ENCODE assay signal across 8 cellular contexts in genomic region chr14:45085004-45085403, GRCh38. TPM values are rescaled to one million over a fixed set of nuclear protein-coding genes. Genes with fewer than 3 reads are reported as not detected.
A peak's percentile ranks its signal among the peaks of the same experiment; 100 is the strongest.
DNase-seq lines count a peak whose midpoint lies in the region; FAIRE-seq and TF ChIP-seq lines count a peak whose summit lies in the region.

No MANE protein-coding gene starts in this region.

- no peak overlapping the region for H2BK5ac ChIP-seq in H1 (ENCODE audit: low read depth, low read length)

- no peak overlapping the region for H2BK12ac ChIP-seq in H1 (ENCODE audit: low read depth, low read length)

- H2AK5ac ChIP-seq in H1 (ENCODE audit: low read depth, low read length) = no peak overlapping the region

- H3K4me3 ChIP-seq in GM23248 (peak overlapping the region; percentile 94), OCI-LY7 (ENCODE audit: low read depth, low read length, poor library complexity, severe bottlenecking) (peak overlapping the region; percentile 87), H1 (ENCODE audit: extremely low read depth in 1 of 4, insufficient read depth in 2 of 4, low read depth in 3 of 4, low read length in 4 of 4) (peak overlapping the region; percentile 82 to 90 (median 86))

- no peaks in the 10 kb centered on the region for H3K9me2 ChIP-seq in GM23248 (ENCODE audit: insufficient read depth)
- no peaks in the 10 kb centered on the region for H3K9me2 ChIP-seq in OCI-LY7 (ENCODE audit: insufficient read depth, low read length)

- no peak overlapping the region for H4K91ac ChIP-seq in H1 (replicated peaks; ENCODE audit: insufficient read length, low read length)

- no peaks in the 10 kb centered on the region; the same call in 1 of the 2 replicates for H3K79me1 ChIP-seq in H1 (ENCODE audit: low read depth, low read length)

- TF ChIP-seq CTCF in OCI-LY7 (conservative IDR thresholded peaks at IDR 0.05; ENCODE audit: low read length) = no peak
- TF ChIP-seq CTCF in H1 (IDR thresholded peaks at IDR 0.05; ENCODE audit: control extremely low read depth in 1 of 3, insufficient read depth in 1 of 3, low read depth in 1 of 3, low read length in 3 of 3) = no peak
- no peak for TF ChIP-seq CTCF in nephron progenitor cell (IDR thresholded peaks at IDR 0.05)

- no peak overlapping the region for H4K5ac ChIP-seq in H1 (ENCODE audit: insufficient read length, low read depth, low read length)

- H2BK15ac ChIP-seq in H1 (ENCODE audit: low read length) = no peak overlapping the region

- no peak overlapping the region for H4K8ac ChIP-seq in H1 (ENCODE audit: extremely low read depth, insufficient read depth, low read length)

- intact Hi-C loops in OCI-LY7 (cut with micrococcal nuclease; ENCODE audit: unreplicated experiment) = loop anchor here (2.0 kb wide), 2 partner anchors 50 to 122 kb away; partner anchors contain the start of genes FANCM, FKBP3 and TOGARAM1

- peaks cover 3% of the 10 kb centered on the region; the same call in 1 of the 2 replicates for H3K23me2 ChIP-seq in H1 (ENCODE audit: low read depth, low read length)

- H3K27me3 ChIP-seq in GM23248 (replicated peaks; ENCODE audit: insufficient read depth) (no peaks in the 10 kb centered on the region), H1 (replicated peaks in 1 of 4; ENCODE audit: control insufficient read depth in 3 of 4, extremely low read depth in 1 of 4, insufficient read depth in 3 of 4, low read length in 3 of 4) (no peaks in the 10 kb centered on the region)

- no peak overlapping the region for H3K56ac ChIP-seq in H1 (replicated peaks; ENCODE audit: insufficient read length, low read depth, low read length)

- H2AFZ ChIP-seq in GM23248 (peak overlapping the region; percentile 99), OCI-LY7 (ENCODE audit: low read length) (no peak overlapping the region), H1 (ENCODE audit: low read length) (no peak overlapping the region)

- no peak overlapping the region for H2BK20ac ChIP-seq in H1 (ENCODE audit: low read length)

- H3K14ac ChIP-seq in H1 (ENCODE audit: insufficient read length) = peak overlapping the region; percentile 77

- peaks cover under 1% of the 10 kb centered on the region for H3K9me3 Mint-ChIP-seq in nephron progenitor cell

- peak overlapping the region; percentile 78 for H3K27ac ChIP-seq in GM23248
- peak overlapping the region; percentile 58 for H3K27ac ChIP-seq in OCI-LY7 (ENCODE audit: low read depth, low read length, poor library complexity, severe bottlenecking)
- H3K27ac ChIP-seq in H1 (ENCODE audit: low read depth, low read length) = no peak overlapping the region

- BruUV-seq in OCI-LY7 (replicated peaks; lab: Mats Ljungman, UMichigan) = no TSS peak

- in situ Hi-C loops in GM23248 (cut with MboI) = no loop called here

- peak overlapping the region; percentile 99 for H3K4me3 Mint-ChIP-seq in nephron progenitor cell

- H3K9me3 ChIP-seq in GM23248 (ENCODE audit: low read depth) (no peaks in the 10 kb centered on the region), OCI-LY7 (ENCODE audit: low read length) (no peaks in the 10 kb centered on the region), H1 (ENCODE audit: insufficient read depth in 2 of 2, low read depth in 1 of 2, low read length in 1 of 2) (no peaks in the 10 kb centered on the region)

- CTCF ChIA-PET in OCI-LY7 (lab: Charles Lee; ENCODE audit: unreplicated experiment) (interaction anchor here (0.9 kb wide), 1 partner anchor 123 kb away, joined by 3 read pairs; the partner anchor contains the start of genes KLHL28 and TOGARAM1), H1 (lab: Charles Lee; ENCODE audit: partially characterized antibody) (interaction anchor here (0.6 to 2.3 kb wide), 2 partner anchors 172 to 1973 kb away, joined by 3 to 10 read pairs; no protein-coding TSS in a partner anchor)

- no peaks in the 10 kb centered on the region for H3K36me3 ChIP-seq in GM23248 (ENCODE audit: low read depth)
- peaks cover 33% of the 10 kb centered on the region for H3K36me3 ChIP-seq in OCI-LY7 (ENCODE audit: insufficient read depth, low read length)
- H3K36me3 ChIP-seq in H1 (ENCODE audit: control insufficient read depth in 2 of 4, insufficient read depth in 4 of 4, low read length in 3 of 4) = no peaks in the 10 kb centered on the region

- peaks cover 4% of the 10 kb centered on the region for H3K27me3 Mint-ChIP-seq in nephron progenitor cell (ENCODE audit: low read depth, poor library complexity)

- peaks cover 41% of the 10 kb centered on the region for H3K4me1 Mint-ChIP-seq in nephron progenitor cell

- peak overlapping the region; percentile 91 for H3K9ac ChIP-seq in GM23248
- H3K9ac ChIP-seq in H1 (replicated peaks in 1 of 4; ENCODE audit: extremely low read depth in 1 of 4, low read depth in 3 of 4, low read length in 3 of 4) = peak overlapping the region; percentile 8 to 95 (median 73); a peak in 6 of 7 replicates

- peak overlapping the region; percentile 98 for H3K4me2 ChIP-seq in GM23248 (ENCODE audit: unreplicated experiment)
- peak overlapping the region; percentile 79 for H3K4me2 ChIP-seq in OCI-LY7 (ENCODE audit: low read length)
- peak overlapping the region; percentile 69 to 73 for H3K4me2 ChIP-seq in H1 (ENCODE audit: insufficient read depth in 1 of 2, low read depth in 2 of 2, low read length in 2 of 2)

- H3K18ac ChIP-seq in H1 (ENCODE audit: extremely low read depth, low read length) = no peak overlapping the region

- H4K20me1 ChIP-seq in GM23248 (ENCODE audit: insufficient read depth) (peaks cover 34% of the 10 kb centered on the region), OCI-LY7 (ENCODE audit: insufficient read depth, low read length) (peaks cover 20% of the 10 kb centered on the region; the same call in 1 of the 2 replicates), H1 (replicated peaks in 1 of 2; ENCODE audit: control insufficient read depth in 1 of 2, insufficient read depth in 2 of 2, low read length in 2 of 2) (peaks cover under 1 to 9% of the 10 kb centered on the region in 2 experiments)

- no peak for TF ChIP-seq POLR2A in H1 (IDR thresholded peaks at IDR 0.05; ENCODE audit: control extremely low read depth in 1 of 2, low read depth in 2 of 2, low read length in 2 of 2)

- H3K4me1 ChIP-seq in GM23248 (ENCODE audit: insufficient read depth) = peaks cover 26% of the 10 kb centered on the region
- H3K4me1 ChIP-seq in OCI-LY7 (ENCODE audit: insufficient read depth, low read length, poor library complexity, severe bottlenecking) = peaks cover 45% of the 10 kb centered on the region
- H3K4me1 ChIP-seq in H1 (replicated peaks in 1 of 4; ENCODE audit: control insufficient read depth in 3 of 4, insufficient read depth in 4 of 4, low read length in 3 of 4) = peaks cover 0 to 6% (median 4%) of the 10 kb centered on the region in 4 experiments; a peak in 3 of 7 replicates

- TF ChIP-seq RAD21 in H1 (IDR thresholded peaks at IDR 0.05 in 1 of 2, conservative IDR thresholded peaks at IDR 0.05 in 1 of 2; ENCODE audit: low read depth in 2 of 2, low read length in 2 of 2) = no peak

- TF ChIP-seq EP300 in H1 (IDR thresholded peaks at IDR 0.05; ENCODE audit: borderline replicate concordance in 1 of 2, low read depth in 2 of 2, low read length in 2 of 2) = no peak

- no peak overlapping the region for H3K4ac ChIP-seq in H1 (replicated peaks; ENCODE audit: insufficient read length, low read depth, low read length)

- POLR2A ChIA-PET in OCI-LY7 (lab: Charles Lee) = interaction anchor here (0.7 to 2.0 kb wide), 12 partner anchors 10 to 188 kb away, joined by 3 to 6 read pairs (median 4); partner anchors contain the start of genes FANCM, FKBP3, KLHL28 and TOGARAM1
- POLR2A ChIA-PET in H1 (lab: Charles Lee; ENCODE audit: partially characterized antibody) = interaction anchor here (0.7 to 2.3 kb wide), 5 partner anchors 49 to 634 kb away, joined by 3 to 12 read pairs (median 4); partner anchors contain the start of genes FANCM, FKBP3, KLHL28 and TOGARAM1

- H2BK120ac ChIP-seq in H1 (replicated peaks; ENCODE audit: low read depth, low read length) = no peak overlapping the region

- peak; percentile 58 for DNase-seq in GM23248
- DNase-seq in OCI-LY7 (ENCODE audit: low spot score) = peak; percentile 35
- DNase-seq in H1 (ENCODE audit: low read depth in 1 of 2, low spot score in 2 of 2) = no peak
- DNase-seq in nephron progenitor cell = no peak
- no peak for DNase-seq in SKM-1 treated with dmso at 0.1 percent for 144 hours (lab: John Stamatoyannopoulos, UW; ENCODE audit: unreplicated experiment)
- no peak for DNase-seq in inferior parietal cortex (ENCODE audit: extremely low spot score)
- no peak for DNase-seq in NCI-H526 (lab: John Stamatoyannopoulos, UW)
- DNase-seq in stimulated activated CD4-positive, alpha-beta T cell treated with anti-CD3 and anti-CD28 coated beads, Interleukin-2, amount 100 ng/mL, for 48 hours = no peak

- peaks cover 59% of the 10 kb centered on the region for H3K79me2 ChIP-seq in GM23248 (ENCODE audit: insufficient read depth)
- peaks cover 60% of the 10 kb centered on the region for H3K79me2 ChIP-seq in OCI-LY7 (ENCODE audit: insufficient read depth, low read depth, low read length)
- H3K79me2 ChIP-seq in H1 (ENCODE audit: control insufficient read depth in 1 of 2, insufficient read depth in 2 of 2, low read length in 2 of 2) = peaks cover 25 to 60% of the 10 kb centered on the region in 2 experiments

- no peak overlapping the region for H3K27ac Mint-ChIP-seq in nephron progenitor cell

- H3K36me3 Mint-ChIP-seq in nephron progenitor cell (ENCODE audit: low read depth) = peaks cover 14% of the 10 kb centered on the region

- peaks cover 30% of the 10 kb centered on the region for H3F3A ChIP-seq in GM23248 (ENCODE audit: insufficient read depth)

- FAIRE-seq in H1 (lab: Jason Lieb, UNC) = no peak

- no peak overlapping the region for H3K23ac ChIP-seq in H1 (ENCODE audit: insufficient read length)

- 1 to 5% methylated on average over 3 of the region's 3 CpGs for WGBS in GM23248 (ENCODE audit: low coverage in 1 of 2, low lambda C conversion rate in 2 of 2, missing lambda C conversion rate in 2 of 2), 2 experiments
- WGBS in H1 (ENCODE audit: extremely low coverage in 1 of 2, insufficient coverage in 1 of 2, insufficient read length in 1 of 2, insufficient replicate concordance in 2 of 2, low coverage in 1 of 2, low lambda C conversion rate in 2 of 2, missing lambda C conversion rate in 1 of 2), 2 experiments = 24% methylated on average over 3 of the region's 3 CpGs; no CpG with 5 or more reads in 1 of the 2 experiments

RNA-seq across cellular contexts. Expression of gene PRPF39, which starts 1.1 kb away (rescaled TPM):
- 18.6 and 36.8 TPM in 2 replicates for total RNA-seq in GM23248 (2014; rRNA removed; shearing (Covaris generic))
- polyA plus RNA-seq in GM23248 (2016; fragmentation: Nextera tagmentation; extraction: Ambion mirVana) = 17.5 and 19.8 TPM in 2 replicates
- total RNA-seq in OCI-LY7 (2014; rRNA removed; shearing (Covaris generic)) = 39.5 and 43.5 TPM in 2 replicates
- total RNA-seq in OCI-LY7 (2022) = 41.8 and 47.8 TPM in 2 replicates
- total RNA-seq in H1 (2021; fragmentation: NEBNext Ultra II Directional; extraction: Animal tissue kit (Norgen Biotek cat#: 25700)) = 36.7 and 43.3 TPM in 2 replicates
- 14.4 and 22.4 TPM in 2 replicates for polyA plus RNA-seq in H1 (2011; rRNA removed)
- polyA plus RNA-seq in H1 (2011; cell fraction: cytosol; rRNA removed) = 21.6 TPM
- 59.0 TPM for polyA plus RNA-seq in H1 (2011; cell fraction: nucleus; rRNA removed)
- 19.7 to 35.7 TPM (median 27.5 TPM) in 4 replicates for polyA plus RNA-seq in H1 (2012, experiment 1 of 2)
- 1.4 TPM for polyA plus RNA-seq in H1 (2012, experiment 2 of 2)
- 24.0 TPM for polyA plus RNA-seq in H1 (2013, experiment 1 of 2)
- 20.2 TPM for polyA plus RNA-seq in H1 (2013, experiment 2 of 2)
- 54.7 and 78.1 TPM in 2 replicates for polyA minus RNA-seq in H1 (2011; rRNA and poly(A)+ RNA removed)
- 19.3 TPM for polyA minus RNA-seq in H1 (2011; cell fraction: cytosol; rRNA and poly(A)+ RNA removed)
- 132 TPM for polyA minus RNA-seq in H1 (2011; cell fraction: nucleus; rRNA and poly(A)+ RNA removed)

RNA-seq across cellular contexts. Expression of gene FKBP3, which starts 49.3 kb away (rescaled TPM):
- total RNA-seq in GM23248 (2014; rRNA removed; shearing (Covaris generic)) = 28.3 and 40.9 TPM in 2 replicates
- polyA plus RNA-seq in GM23248 (2016; fragmentation: Nextera tagmentation; extraction: Ambion mirVana) (124 and 125 TPM in 2 replicates), H1 (2011; rRNA removed) (19.2 and 36.0 TPM in 2 replicates)
- total RNA-seq in OCI-LY7 (2014; rRNA removed; shearing (Covaris generic)) = 22.4 and 24.2 TPM in 2 replicates
- 41.1 and 44.3 TPM in 2 replicates for total RNA-seq in OCI-LY7 (2022)
- total RNA-seq in H1 (2021; fragmentation: NEBNext Ultra II Directional; extraction: Animal tissue kit (Norgen Biotek cat#: 25700)) = 148 and 149 TPM in 2 replicates
- 103 TPM for polyA plus RNA-seq in H1 (2011; cell fraction: cytosol; rRNA removed)
- polyA plus RNA-seq in H1 (2011; cell fraction: nucleus; rRNA removed) = 10.5 TPM
- 106 to 201 TPM (median 113 TPM) in 4 replicates for polyA plus RNA-seq in H1 (2012, experiment 1 of 2)
- polyA plus RNA-seq in H1 (2012, experiment 2 of 2) = 43.2 TPM
- 179 TPM for polyA plus RNA-seq in H1 (2013, experiment 1 of 2)
- 178 TPM for polyA plus RNA-seq in H1 (2013, experiment 2 of 2)
- polyA minus RNA-seq in H1 (2011; rRNA and poly(A)+ RNA removed) = 6.5 and 7.2 TPM in 2 replicates
- polyA minus RNA-seq in H1 (2011; cell fraction: cytosol; rRNA and poly(A)+ RNA removed) = 13.6 TPM
- 22.0 TPM for polyA minus RNA-seq in H1 (2011; cell fraction: nucleus; rRNA and poly(A)+ RNA removed)

RNA-seq across cellular contexts. Expression of gene FANCM, which starts 50.7 kb away (rescaled TPM):
- total RNA-seq in GM23248 (2014; rRNA removed; shearing (Covaris generic)) = 4.6 and 6.7 TPM in 2 replicates
- polyA plus RNA-seq in GM23248 (2016; fragmentation: Nextera tagmentation; extraction: Ambion mirVana) (3.0 and 4.1 TPM in 2 replicates), H1 (2011; rRNA removed) (2.3 and 3.2 TPM in 2 replicates)
- total RNA-seq in OCI-LY7 (2014; rRNA removed; shearing (Covaris generic)) = 22.2 and 23.4 TPM in 2 replicates
- total RNA-seq in OCI-LY7 (2022) = 24.0 and 27.7 TPM in 2 replicates
- 10.5 and 12.5 TPM in 2 replicates for total RNA-seq in H1 (2021; fragmentation: NEBNext Ultra II Directional; extraction: Animal tissue kit (Norgen Biotek cat#: 25700))
- 3.9 TPM for polyA plus RNA-seq in H1 (2011; cell fraction: cytosol; rRNA removed)
- polyA plus RNA-seq in H1 (2011; cell fraction: nucleus; rRNA removed) = 5.2 TPM
- 3.7 to 7.1 TPM (median 4.5 TPM) in 4 replicates for polyA plus RNA-seq in H1 (2012, experiment 1 of 2)
- polyA plus RNA-seq in H1 (2012, experiment 2 of 2) = 0.35 TPM
- polyA plus RNA-seq in H1 (2013, experiment 1 of 2) = 4.4 TPM
- polyA plus RNA-seq in H1 (2013, experiment 2 of 2) = 4.6 TPM
- polyA minus RNA-seq in H1 (2011; rRNA and poly(A)+ RNA removed) = 13.1 and 18.8 TPM in 2 replicates
- 10.1 TPM for polyA minus RNA-seq in H1 (2011; cell fraction: cytosol; rRNA and poly(A)+ RNA removed)
- 23.1 TPM for polyA minus RNA-seq in H1 (2011; cell fraction: nucleus; rRNA and poly(A)+ RNA removed)

Comparison
In these comparisons a context has a peak if more than half of its experiments do, and no peak if none do; other contexts are left out.
1. DNase-seq: peak in GM23248 (single experiment) and OCI-LY7 (single experiment); none in H1 (0 of 2), nephron progenitor cell (single experiment), SKM-1 treated with dmso at 0.1 percent for 144 hours (single experiment), inferior parietal cortex (single experiment), NCI-H526 (0 of 2) and stimulated activated CD4-positive, alpha-beta T cell treated with anti-CD3 and anti-CD28 coated beads, Interleukin-2, amount 100 ng/mL, for 48 hours (0 of 2).
2. Peak in every context shown above with its lines, with median percentiles within 50 percentile points of each other: H3K4me2 ChIP-seq and H3K4me3 ChIP-seq.